In genomic region chr9:120612218-120612617, GRCh38 we compare ENCODE assay signal across 12 cellular contexts. TPM values are rescaled to one million over a fixed set of nuclear protein-coding genes. Genes with fewer than 3 reads are reported as not detected.
DNase-seq lines count a peak whose midpoint lies in the region; ATAC-seq and TF ChIP-seq lines count a peak whose summit lies in the region.
"Had no signal": no experiment of that assay in that cellular context is flagged by ENCODE, and none has a peak within 500 bp of the region (broad histone marks: within the 10 kb centered on the region; RNA-seq: fewer than 3 reads in every experiment).

No MANE protein-coding gene starts in this region.

- in situ Hi-C loops in ACHN (cut with HindIII; ENCODE audit: low pct_ligation_motif_present, low pct_unique_long_range_greater_than_20kb, low sequenced_read_pairs), result no loop called here

- TF ChIP-seq CTCF in GM12873 (IDR thresholded peaks at IDR 0.05; ENCODE audit: insufficient read depth, low read depth, low read length, missing control alignments) (peak; percentile 29), PC-9 (conservative IDR thresholded peaks at IDR 0.05) (peak; percentile 45; the same call in 1 of the 2 replicates), fibroblast of the aortic adventitia (IDR thresholded peaks at IDR 0.05; ENCODE audit: insufficient read depth, low read length) (peak; percentile 42)

- H3K4me3 ChIP-seq in PC-9 (no peak overlapping the region), fibroblast of the aortic adventitia (ENCODE audit: low read depth, low read length) (no peak overlapping the region)

- no peak overlapping the region for H3K27ac ChIP-seq in PC-9

- intact Hi-C loops in PC-9 (cut with micrococcal nuclease; ENCODE audit: unreplicated experiment), result loop anchor here (5.0 to 10.0 kb wide), 2 partner anchors 450 to 793 kb away; no protein-coding TSS in a partner anchor

- DNase-seq in ACHN (peak; percentile 16), PC-9 (no peak), fibroblast of the aortic adventitia (ENCODE audit: low read depth) (no peak)
- DNase-seq: glutamatergic neuron, T-cell had no signal

- H3K9me2 ChIP-seq in PC-9 (ENCODE audit: insufficient read depth), result no peaks in the 10 kb centered on the region

- ATAC-seq in HG02885 (IDR thresholded peaks at IDR 0.05; ENCODE audit: poor library complexity, unreplicated experiment) (no peak), GM18517 (IDR thresholded peaks at IDR 0.05; ENCODE audit: unreplicated experiment) (no peak), HG03457 (IDR thresholded peaks at IDR 0.05; ENCODE audit: unreplicated experiment) (no peak), GM19463 (IDR thresholded peaks at IDR 0.05; ENCODE audit: unreplicated experiment) (no peak)
- ATAC-seq: stimulated activated memory B cell treated with anti-CD40 and anti-IgM and Interleukin-4, amounts not matched to agents 10 μg/mL and 1 μg/mL and 100 μg/mL, for 72 hours; T-cell had no signal

- POLR2A ChIA-PET in PC-9 (lab: Charles Lee; ENCODE audit: unreplicated experiment), result no interaction called here

- H3F3A ChIP-seq in PC-9 (ENCODE audit: insufficient read depth, low read depth), result peaks cover 10% of the 10 kb centered on the region; the same call in 1 of the 2 replicates

- no peaks in the 10 kb centered on the region for H3K27me3 ChIP-seq in PC-9 (ENCODE audit: insufficient read depth, low read depth)

- H3K79me2 ChIP-seq in PC-9 (ENCODE audit: low read depth), result no peaks in the 10 kb centered on the region

- no peaks in the 10 kb centered on the region; the same call in 1 of the 2 replicates for H4K20me1 ChIP-seq in PC-9 (ENCODE audit: insufficient read depth)

- no peak overlapping the region for H2AFZ ChIP-seq in PC-9

- CTCF ChIA-PET in PC-9 (lab: Charles Lee), result interaction anchor here (0.8 kb wide), 1 partner anchor 448 kb away, joined by 3 read pairs; no protein-coding TSS in a partner anchor

- BruUV-seq in PC-9 (replicated peaks; lab: Mats Ljungman, UMichigan), result no TSS peak

- H3K4me1 ChIP-seq in PC-9 (replicated peaks; ENCODE audit: insufficient read depth), result no peaks in the 10 kb centered on the region

- H3K36me3 ChIP-seq in PC-9 (ENCODE audit: low read depth), result peaks cover 22% of the 10 kb centered on the region

- no peak overlapping the region for H3K4me2 ChIP-seq in PC-9

- no peaks in the 10 kb centered on the region for H3K9me3 ChIP-seq in PC-9 (ENCODE audit: insufficient read depth, low read depth)
- H3K9me3 ChIP-seq: Caco-2 had no signal

RNA-seq across cellular contexts. Expression of gene CDK5RAP2, which starts 32.3 kb away (rescaled TPM):
- total RNA-seq in PC-9 (2021) (113 and 138 TPM in 2 replicates), fibroblast of the aortic adventitia (ENCODE audit: low replicate concordance) (36.8 and 66.6 TPM in 2 replicates)
